ENCODE assay signal across 8 cellular contexts in the genomic region with DNA sequence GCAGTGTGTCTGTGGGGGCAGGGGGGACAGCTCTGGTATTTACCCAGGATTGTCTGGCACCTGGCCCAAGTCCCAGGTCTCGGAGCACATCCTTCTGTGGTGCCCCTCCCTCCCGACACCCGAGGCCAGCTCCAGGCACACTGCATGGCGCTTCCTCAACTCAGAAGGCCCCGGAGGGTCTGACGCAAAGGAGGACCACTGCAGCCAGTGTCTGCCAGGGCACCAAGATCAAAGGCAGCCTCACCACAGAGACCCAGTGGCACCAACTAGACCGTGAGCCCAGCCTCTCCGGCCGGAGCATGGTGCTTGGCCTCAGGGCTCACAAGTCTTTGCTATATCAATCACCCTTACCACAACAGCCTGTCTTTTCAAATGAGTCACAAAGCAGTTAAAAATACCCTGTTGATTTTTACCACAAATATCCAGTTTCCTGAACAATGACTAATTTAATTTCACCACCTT.
DNase-seq lines count a peak whose midpoint lies in the region; ATAC-seq and TF ChIP-seq lines count a peak whose summit lies in the region.

No MANE protein-coding gene starts in this region.

- ATAC-seq in GM21367 (IDR thresholded peaks at IDR 0.05; ENCODE audit: unreplicated experiment) (peak; percentile 44), HG03520 (IDR thresholded peaks at IDR 0.05; ENCODE audit: unreplicated experiment) (peak; percentile 55), omental fat pad (ENCODE audit: low FRiP score) (no peak)

- peak overlapping the region; percentile 67 to 85 for H3K27ac ChIP-seq in ascending aorta

- H3K4me3 ChIP-seq in GM06990 (replicated peaks; ENCODE audit: low read depth, low read length) (no peak overlapping the region; the same call in 1 of the 2 replicates), ascending aorta (no peak overlapping the region)

- H3K27me3 ChIP-seq in GM06990 (replicated peaks; ENCODE audit: control insufficient read depth, insufficient read depth, low read length) (no peaks in the 10 kb centered on the region), ascending aorta (no peaks in the 10 kb centered on the region)

- H3K36me3 ChIP-seq in GM06990 (ENCODE audit: control insufficient read depth, insufficient read depth, low read length) = no peaks in the 10 kb centered on the region
- H3K36me3 ChIP-seq in ascending aorta = peaks cover 0 to 7% of the 10 kb centered on the region in 2 donors

- H3K9me3 ChIP-seq in ascending aorta = no peaks in the 10 kb centered on the region

- intact Hi-C loops in ascending aorta (cut with DNase I) = no loop called here

- peaks cover 16 to 56% of the 10 kb centered on the region in 2 donors for H3K4me1 ChIP-seq in ascending aorta

- peak; percentile 54 for DNase-seq in GM06990 (ENCODE audit: extremely low read depth, insufficient read length)
- DNase-seq in ascending aorta (ENCODE audit: low spot score in 2 of 2) = no peak
- peak; percentile 18 to 29 for DNase-seq in stimulated activated CD8-positive, alpha-beta memory T cell treated with anti-CD3 and anti-CD28 coated beads, Interleukin-7, amount 100 ng/mL, for 48 hours (ENCODE audit: extremely low read depth in 1 of 2, low read depth in 1 of 2)
- DNase-seq in omental fat pad (ENCODE audit: low spot score) = no peak
- no peak for DNase-seq in medulla oblongata (ENCODE audit: extremely low spot score)
- no peak for DNase-seq in middle frontal gyrus (ENCODE audit: extremely low spot score, low spot score)

- TF ChIP-seq CTCF in GM06990 (IDR thresholded peaks at IDR 0.05; ENCODE audit: insufficient read depth, low read length, poor library complexity, severe bottlenecking) (no peak), ascending aorta (IDR thresholded peaks at IDR 0.05) (no peak), omental fat pad (IDR thresholded peaks at IDR 0.05) (no peak)

Comparison
In these comparisons a context has a peak if more than half of its experiments do, and no peak if none do; other contexts are left out.
1. DNase-seq: peak in GM06990 (single experiment) and stimulated activated CD8-positive, alpha-beta memory T cell treated with anti-CD3 and anti-CD28 coated beads, Interleukin-7, amount 100 ng/mL, for 48 hours (2 of 2); none in ascending aorta (0 of 2), omental fat pad (single experiment), medulla oblongata (single experiment) and middle frontal gyrus (single experiment).